Comparison of ENCODE assay signal across 9 cellular contexts in the genomic region with DNA sequence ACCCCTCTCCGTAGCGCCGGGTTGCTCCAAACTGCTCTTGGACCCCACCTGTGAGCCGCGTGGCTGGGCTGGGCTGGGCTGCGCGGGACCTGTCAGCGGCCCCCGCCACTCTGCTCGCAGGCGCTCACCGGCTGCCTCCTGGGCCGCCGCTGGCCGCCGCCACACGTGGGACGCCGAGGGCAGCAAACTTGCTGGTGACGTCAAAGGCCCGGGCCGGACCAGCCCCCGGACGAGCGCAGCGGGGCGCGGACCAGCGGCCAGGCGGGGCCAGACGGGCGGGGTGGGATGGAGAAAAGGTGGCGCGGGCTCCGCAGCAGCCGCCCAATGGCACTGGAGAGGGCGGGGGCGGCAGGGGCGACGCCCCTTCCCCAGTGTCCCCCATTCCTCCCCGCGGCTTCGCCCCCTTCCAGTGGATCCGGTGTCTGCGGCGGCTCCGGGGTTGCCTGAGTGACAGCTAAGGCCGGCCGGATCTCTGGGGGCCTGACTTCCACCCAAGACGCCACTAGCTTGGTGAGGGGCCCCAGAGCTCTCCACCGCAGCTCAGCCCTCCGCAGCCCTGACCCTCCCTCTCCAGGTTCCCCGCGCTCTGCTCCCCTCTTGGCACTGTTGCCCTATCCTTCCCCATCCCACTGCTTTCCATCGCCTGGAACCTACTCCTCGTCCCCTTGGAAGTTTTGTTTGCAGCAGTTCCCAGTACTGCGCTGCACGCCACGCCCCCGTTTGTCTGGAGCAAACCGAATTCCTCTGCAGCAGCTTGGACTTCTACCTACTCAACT. TPM values are rescaled to one million over a fixed set of nuclear protein-coding genes. Genes with fewer than 3 reads are reported as not detected.
DNase-seq lines count a peak whose midpoint lies in the region; ATAC-seq and TF ChIP-seq lines count a peak whose summit lies in the region.
"Had no signal": no experiment of that assay in that cellular context is flagged by ENCODE, and none has a peak within 500 bp of the region (broad histone marks: within the 10 kb centered on the region; RNA-seq: fewer than 3 reads in every experiment).

A gene (minus strand): TSS at position 154 of the 776 bp plus-strand sequence. CDS start 800 bp downstream, outside the sequence.

- no peak within 1 kb of the TSS for H2AFZ ChIP-seq in PC-9

- H4K20me1 ChIP-seq in PC-9 (ENCODE audit: insufficient read depth): no peaks in the 10 kb centered on the region

- no peaks in the 10 kb centered on the region for H3K9me2 ChIP-seq in PC-9 (ENCODE audit: insufficient read depth)

- H3K36me3 Mint-ChIP-seq in activated T-cell treated with anti-CD3 and anti-CD28 coated beads, Interleukin-2, amount 50 U/mL, for 72 hours (ENCODE audit: insufficient read depth in 2 of 2): no peaks in the 10 kb centered on the region

- TF ChIP-seq CTCF in heart left ventricle (IDR thresholded peaks at IDR 0.05): no peak
- no peak for TF ChIP-seq CTCF in prostate gland (IDR thresholded peaks at IDR 0.05)
- TF ChIP-seq CTCF in PC-9 (conservative IDR thresholded peaks at IDR 0.05): no peak

- POLR2A ChIA-PET in PC-9 (lab: Charles Lee; ENCODE audit: unreplicated experiment): no interaction called here

- ATAC-seq in activated T-cell treated with anti-CD3 and anti-CD28 coated beads, Interleukin-2, amount 50 U/mL, for 72 hours (replicated peaks in 1 of 2): peak; percentile 69 to 75
- ATAC-seq in heart left ventricle: peak; percentile 62 to 85 (median 76)
- no peak for ATAC-seq in GM19023 (IDR thresholded peaks at IDR 0.05; ENCODE audit: unreplicated experiment)

- H3K4me3 ChIP-seq in heart left ventricle: peak within 1 kb of the TSS; percentile 30 to 62 (median 50)
- H3K4me3 ChIP-seq in prostate gland: peak within 1 kb of the TSS; percentile 32 to 38
- H3K4me3 ChIP-seq in PC-9: no peak within 1 kb of the TSS

- H3K4me2 ChIP-seq in PC-9: no peak within 1 kb of the TSS

- 1 to 3% (median 2%) methylated on average over 30 to 61 of the region's 61 CpGs for WGBS in heart left ventricle, 4 donors
- 2% methylated on average over 34 of the region's 61 CpGs for WGBS in prostate gland

- CTCF ChIA-PET in PC-9 (lab: Charles Lee): no interaction called here

- H3K27me3 ChIP-seq in heart left ventricle: peaks cover 11 to 60% (median 24%) of the 10 kb centered on the region in 9 donors
- H3K27me3 ChIP-seq in prostate gland (replicated peaks; ENCODE audit: insufficient read depth): peaks cover 6% of the 10 kb centered on the region
- no peaks in the 10 kb centered on the region for H3K27me3 ChIP-seq in PC-9 (ENCODE audit: insufficient read depth, low read depth)

- intact Hi-C loops in heart left ventricle (cut with DNase I) (no loop called here), prostate gland (cut with DNase I) (no loop called here), PC-9 (cut with micrococcal nuclease; ENCODE audit: unreplicated experiment) (no loop called here)

- H3K36me3 ChIP-seq in heart left ventricle: no peaks in the 10 kb centered on the region
- no peaks in the 10 kb centered on the region for H3K36me3 ChIP-seq in prostate gland
- no peaks in the 10 kb centered on the region for H3K36me3 ChIP-seq in PC-9 (ENCODE audit: low read depth)

- no TSS peak for BruUV-seq in PC-9 (replicated peaks; lab: Mats Ljungman, UMichigan)

- H3F3A ChIP-seq in PC-9 (ENCODE audit: insufficient read depth, low read depth): no peaks in the 10 kb centered on the region

- H3K79me2 ChIP-seq in PC-9 (ENCODE audit: low read depth): no peaks in the 10 kb centered on the region

- peak; percentile 15 to 34 for DNase-seq in SHP77 (lab: John Stamatoyannopoulos, UW)
- no peak for DNase-seq in SHP77 treated with DMSO at 0.1 percent for 48 hours (lab: John Stamatoyannopoulos, UW)
- DNase-seq in activated T-cell treated with anti-CD3 and anti-CD28 coated beads, Interleukin-2, amount 50 U/mL, for 72 hours: peak; percentile 27 to 41
- peak; percentile 44 to 66 (median 64) for DNase-seq in heart left ventricle
- peak; percentile 5 for DNase-seq in prostate gland (ENCODE audit: low spot score)
- DNase-seq in PC-9: no peak
- no peak for DNase-seq in activated gamma-delta T cell (lab: John Stamatoyannopoulos, UW)

- H3K9me3 ChIP-seq in heart left ventricle (no peaks in the 10 kb centered on the region), prostate gland (no peaks in the 10 kb centered on the region), PC-9 (ENCODE audit: insufficient read depth, low read depth) (no peaks in the 10 kb centered on the region)

- peak within 1 kb of the TSS; percentile 18 for H3K27ac Mint-ChIP-seq in activated T-cell treated with anti-CD3 and anti-CD28 coated beads, Interleukin-2, amount 50 U/mL, for 72 hours

- TF ChIP-seq POLR2A in heart left ventricle (IDR thresholded peaks at IDR 0.05) (peak in 1 of 2 donors; percentile 25), prostate gland (IDR thresholded peaks at IDR 0.05) (no peak)

- no peaks in the 10 kb centered on the region for H3K9me3 Mint-ChIP-seq in activated T-cell treated with anti-CD3 and anti-CD28 coated beads, Interleukin-2, amount 50 U/mL, for 72 hours

- H3K4me1 ChIP-seq in heart left ventricle (peaks cover 0 to 20% (median 0%) of the 10 kb centered on the region in 12 donors), prostate gland (replicated peaks) (peaks cover 6% of the 10 kb centered on the region), PC-9 (replicated peaks; ENCODE audit: insufficient read depth) (no peaks in the 10 kb centered on the region)

- peak within 1 kb of the TSS; percentile 86 to 92 for H3K4me3 Mint-ChIP-seq in activated T-cell treated with anti-CD3 and anti-CD28 coated beads, Interleukin-2, amount 50 U/mL, for 72 hours

- H3K27ac ChIP-seq in heart left ventricle (peak within 1 kb of the TSS in 4 of 12 donors; percentile 9 to 68 (median 41)), prostate gland (peak within 1 kb of the TSS; percentile 67 to 68), PC-9 (no peak within 1 kb of the TSS)
- H3K27ac ChIP-seq: VCaP had no signal

- H3K27me3 Mint-ChIP-seq in activated T-cell treated with anti-CD3 and anti-CD28 coated beads, Interleukin-2, amount 50 U/mL, for 72 hours (ENCODE audit: low read depth): peaks cover 62% of the 10 kb centered on the region

- H3K4me1 Mint-ChIP-seq in activated T-cell treated with anti-CD3 and anti-CD28 coated beads, Interleukin-2, amount 50 U/mL, for 72 hours (ENCODE audit: low read depth): peaks cover 10% of the 10 kb centered on the region

RNA-seq across cellular contexts. Expression of the gene that starts here (rescaled TPM):
- 1 to 10 TPM in 1 of 2 donors, under 1 TPM in 1; 0.72 to 1.5 TPM for total RNA-seq in activated T-cell treated with anti-CD3 and anti-CD28 coated beads, Interleukin-2, amount 50 U/mL, for 72 hours
- total RNA-seq in heart left ventricle: 1 to 10 TPM in 6 of 9 donors, under 1 TPM in 3; 0.12 to 5.7 (median 2.7) TPM
- 1 to 10 TPM in 1 of 2 donors, under 1 TPM in 1; 0.08 to 1.8 TPM for polyA plus RNA-seq in heart left ventricle
- total RNA-seq in prostate gland: 10 to 100 TPM in 1 of 2 donors, 1 to 10 TPM in 1; 3.1 to 14.3 TPM
- total RNA-seq in PC-9 (2021): not detected in 2 replicates

Comparison
In these comparisons a context has a peak if more than half of its experiments do, and no peak if none do; other contexts are left out.
1. DNase-seq: peak in SHP77 (2 of 2), activated T-cell treated with anti-CD3 and anti-CD28 coated beads, Interleukin-2, amount 50 U/mL, for 72 hours (2 of 2), heart left ventricle (5 of 5) and prostate gland (single experiment); none in SHP77 treated with DMSO at 0.1 percent for 48 hours (single experiment), PC-9 (0 of 2) and activated gamma-delta T cell (single experiment).